ENCODE assay signal across 17 cellular contexts in genomic region chr2:230919240-230919639, GRCh38. TPM values are rescaled to one million over a fixed set of nuclear protein-coding genes. Genes with fewer than 3 reads are reported as not detected.
"Had no signal": no experiment of that assay in that cellular context is flagged by ENCODE, and none has a peak within 500 bp of the region (broad histone marks: within the 10 kb centered on the region; RNA-seq: fewer than 3 reads in every experiment).

No MANE protein-coding gene starts in this region.

- H3K27ac ChIP-seq: dorsolateral prefrontal cortex, gastroesophageal sphincter, lower lobe of right lung, right atrium auricular region, suprapubic skin had no signal

- ATAC-seq: gastroesophageal sphincter, left colon, lower lobe of right lung had no signal

- H3K36me3 Mint-ChIP-seq: type B pancreatic cell had no signal

- H3K9me3 ChIP-seq: gastroesophageal sphincter, lower lobe of right lung, right atrium auricular region, suprapubic skin had no signal

- H3K9me3 Mint-ChIP-seq: endodermal cell, nephron, type B pancreatic cell had no signal

- DNase-seq: activated CD4-positive, CD25-positive, alpha-beta regulatory T cell; activated gamma-delta T cell treated with Interleukin-2 at 50 U/mL for 16 hours; dorsolateral prefrontal cortex; endodermal cell; erythroblast; left colon; lower lobe of right lung; occipital lobe; stimulated activated CD4-positive, alpha-beta T cell treated with anti-CD3 and anti-CD28 coated beads, Interleukin-2, amount 100 ng/mL, for 48 hours; stimulated activated naive CD4-positive, alpha-beta T cell had no signal

- H3K27ac Mint-ChIP-seq: endodermal cell, nephron, type B pancreatic cell had no signal

- H3K4me1 Mint-ChIP-seq: nephron had no signal

- H3K27me3 ChIP-seq: dorsolateral prefrontal cortex, right atrium auricular region had no signal

- H3K4me3 Mint-ChIP-seq: endodermal cell, nephron, type B pancreatic cell had no signal

RNA-seq across cellular contexts. Expression of gene GPR55, which starts 5.8 kb away (rescaled TPM):
- total RNA-seq: cardiac septum, occipital lobe, right atrium auricular region, skeletal muscle tissue had no signal
